In genomic region chr1:237154173-237154572, GRCh38 we compare ENCODE assay signal across 18 cellular contexts.
DNase-seq lines count a peak whose midpoint lies in the region; ATAC-seq and TF ChIP-seq lines count a peak whose summit lies in the region.
"Had no signal": no experiment of that assay in that cellular context is flagged by ENCODE, and none has a peak within 500 bp of the region (broad histone marks: within the 10 kb centered on the region; RNA-seq: fewer than 3 reads in every experiment).

No MANE protein-coding gene starts in this region.

- H3K4me3 Mint-ChIP-seq in CD14-positive monocyte, result no peak overlapping the region
- H3K4me3 Mint-ChIP-seq: activated naive CD8-positive, alpha-beta T cell treated with anti-CD3 and anti-CD28 coated beads for 36 hours; HFFc6; stimulated activated naive B cell treated with anti-CD40 and anti-IgM and Interleukin-4, amounts not matched to agents 10 μg/mL and 1 μg/mL and 100 μg/mL, for 72 hours had no signal

- H3K9me2 ChIP-seq in MM.1S (replicated peaks; ENCODE audit: insufficient read depth, low read length), result no peaks in the 10 kb centered on the region

- no peaks in the 10 kb centered on the region for H3K27me3 ChIP-seq in MM.1S (replicated peaks; ENCODE audit: insufficient read depth, low read length)
- H3K27me3 ChIP-seq: SJSA1 had no signal

- DNase-seq in Ammon's horn (ENCODE audit: low spot score), result peak; percentile 48
- peak; percentile 5 for DNase-seq in MM.1S
- no peak for DNase-seq in coronary artery (ENCODE audit: low spot score)
- peak; percentile 41 for DNase-seq in iris pigment epithelial cell (ENCODE audit: low read depth)
- no peak for DNase-seq in CD14-positive monocyte (ENCODE audit: low spot score)
- DNase-seq in DMS153 treated with DMSO at 0.1 percent for 48 hours (lab: John Stamatoyannopoulos, UW; ENCODE audit: unreplicated experiment), result no peak
- DNase-seq in NCI-H1092 treated with DMSO at 0.1 percent for 48 hours (lab: John Stamatoyannopoulos, UW), result no peak
- DNase-seq: activated naive CD8-positive, alpha-beta T cell treated with anti-CD3 and anti-CD28 coated beads for 36 hours; activated T-cell treated with anti-CD3 and anti-CD28 coated beads, Interleukin-2, amount 50 U/mL, for 1 hour; Caco-2; HFFc6; NCI-H1417 treated with DMSO at 0.1 percent for 48 hours; NCI-H345; stimulated activated naive B cell treated with anti-CD40 and anti-IgM and Interleukin-4, amounts not matched to agents 10 μg/mL and 1 μg/mL and 100 μg/mL, for 72 hours had no signal

- TF ChIP-seq CTCF in MM.1S (IDR thresholded peaks at IDR 0.05; ENCODE audit: low read length), result no peak
- no peak for TF ChIP-seq CTCF in coronary artery (IDR thresholded peaks at IDR 0.05)
- TF ChIP-seq CTCF in CD14-positive monocyte (IDR thresholded peaks at IDR 0.05), result no peak

- H3F3A ChIP-seq in MM.1S (ENCODE audit: insufficient read depth, low read length), result no peaks in the 10 kb centered on the region

- H3K4me1 ChIP-seq in MM.1S (ENCODE audit: low read length), result no peaks in the 10 kb centered on the region
- H3K4me1 ChIP-seq: Caco-2, parathyroid adenoma, SJSA1 had no signal

- H3K9me3 Mint-ChIP-seq in CD14-positive monocyte, result peaks cover 0 to 6% (median 2%) of the 10 kb centered on the region in 7 donors
- H3K9me3 Mint-ChIP-seq: activated naive CD8-positive, alpha-beta T cell treated with anti-CD3 and anti-CD28 coated beads for 36 hours; stimulated activated naive B cell treated with anti-CD40 and anti-IgM and Interleukin-4, amounts not matched to agents 10 μg/mL and 1 μg/mL and 100 μg/mL, for 72 hours had no signal

- H3K36me3 Mint-ChIP-seq in CD14-positive monocyte, result no peaks in the 10 kb centered on the region
- H3K36me3 Mint-ChIP-seq: activated naive CD8-positive, alpha-beta T cell treated with anti-CD3 and anti-CD28 coated beads for 36 hours; stimulated activated naive B cell treated with anti-CD40 and anti-IgM and Interleukin-4, amounts not matched to agents 10 μg/mL and 1 μg/mL and 100 μg/mL, for 72 hours had no signal

- H3K4me1 Mint-ChIP-seq in CD14-positive monocyte, result no peaks in the 10 kb centered on the region
- H3K4me1 Mint-ChIP-seq: activated naive CD8-positive, alpha-beta T cell treated with anti-CD3 and anti-CD28 coated beads for 36 hours; stimulated activated naive B cell treated with anti-CD40 and anti-IgM and Interleukin-4, amounts not matched to agents 10 μg/mL and 1 μg/mL and 100 μg/mL, for 72 hours had no signal

- H3K9ac ChIP-seq in MM.1S (ENCODE audit: low read length), result no peak overlapping the region
- H3K9ac ChIP-seq: KMS-11, parathyroid adenoma had no signal

- intact Hi-C loops in CD14-positive monocyte (cut with micrococcal nuclease), result no loop called here

- no peak for ATAC-seq in GM21717 (IDR thresholded peaks at IDR 0.05; ENCODE audit: unreplicated experiment)
- ATAC-seq: stimulated activated naive B cell treated with anti-CD40 and anti-IgM and Interleukin-4, amounts not matched to agents 10 μg/mL and 1 μg/mL and 100 μg/mL, for 72 hours had no signal

- H3K36me3 ChIP-seq in MM.1S (replicated peaks; ENCODE audit: insufficient read depth, low read length), result no peaks in the 10 kb centered on the region
- H3K36me3 ChIP-seq: SJSA1 had no signal

- no peak overlapping the region for H3K27ac ChIP-seq in MM.1S (ENCODE audit: low read length)
- peak overlapping the region in 1 of 2 donors; percentile 50 for H3K27ac ChIP-seq in coronary artery
- H3K27ac ChIP-seq: KMS-11, parathyroid adenoma, SJSA1 had no signal

- no peaks in the 10 kb centered on the region for H3K9me3 ChIP-seq in MM.1S (replicated peaks; ENCODE audit: insufficient read depth, low read length)
- H3K9me3 ChIP-seq: Caco-2, SJSA1 had no signal

- no peaks in the 10 kb centered on the region for H4K20me1 ChIP-seq in MM.1S (ENCODE audit: insufficient read depth, low read length)

- no peak overlapping the region for H3K27ac Mint-ChIP-seq in CD14-positive monocyte
- H3K27ac Mint-ChIP-seq: activated naive CD8-positive, alpha-beta T cell treated with anti-CD3 and anti-CD28 coated beads for 36 hours; HFFc6; stimulated activated naive B cell treated with anti-CD40 and anti-IgM and Interleukin-4, amounts not matched to agents 10 μg/mL and 1 μg/mL and 100 μg/mL, for 72 hours had no signal

- no peak overlapping the region for H3K4me2 ChIP-seq in MM.1S (ENCODE audit: low read depth, low read length)
- H3K4me2 ChIP-seq: KMS-11 had no signal

- H2AFZ ChIP-seq in MM.1S (ENCODE audit: low read length), result no peak overlapping the region
- H2AFZ ChIP-seq: parathyroid adenoma had no signal

- H3K27me3 Mint-ChIP-seq in CD14-positive monocyte (ENCODE audit: low read depth in 3 of 3), result no peaks in the 10 kb centered on the region
- H3K27me3 Mint-ChIP-seq: stimulated activated naive B cell treated with anti-CD40 and anti-IgM and Interleukin-4, amounts not matched to agents 10 μg/mL and 1 μg/mL and 100 μg/mL, for 72 hours had no signal

- H3K4me3 ChIP-seq in MM.1S (ENCODE audit: low read length), result no peak overlapping the region
- H3K4me3 ChIP-seq in coronary artery, result peak overlapping the region; percentile 8
- H3K4me3 ChIP-seq: SJSA1 had no signal

- H3K79me2 ChIP-seq in MM.1S (ENCODE audit: low read length), result no peaks in the 10 kb centered on the region
- H3K79me2 ChIP-seq: parathyroid adenoma had no signal

Comparison
In these comparisons a context has a peak if more than half of its experiments do, and no peak if none do; other contexts are left out.
1. DNase-seq: peak in Ammon's horn (single experiment), MM.1S (single experiment) and iris pigment epithelial cell (single experiment); none in coronary artery (single experiment), CD14-positive monocyte (single experiment), DMS153 treated with DMSO at 0.1 percent for 48 hours (single experiment) and NCI-H1092 treated with DMSO at 0.1 percent for 48 hours (single experiment).